Comparison of ENCODE assay signal across 8 cellular contexts in genomic region chr7:7566651-7567611, GRCh38. TPM values are rescaled to one million over a fixed set of nuclear protein-coding genes. Genes with fewer than 3 reads are reported as not detected.
DNase-seq lines count a peak whose midpoint lies in the region; ATAC-seq and TF ChIP-seq lines count a peak whose summit lies in the region.

TSS of gene MIOS (plus strand) at chr7:7566884. CDS start at chr7:7572476, 5,592 bp downstream.

- peak within 1 kb of the TSS; percentile 74 for H3K4me3 ChIP-seq in AG09309 (ENCODE audit: control insufficient read depth, low read depth, low read length)
- peak within 1 kb of the TSS; percentile 88 for H3K4me3 ChIP-seq in coronary artery

- no peaks in the 10 kb centered on the region for H3K27me3 Mint-ChIP-seq in activated CD4-positive, alpha-beta T cell treated with anti-CD3 and anti-CD28 coated beads, Interleukin-2, amount 10 ng/mL, durations not matched to agents 7 days and 5 days

- H3K27ac Mint-ChIP-seq in activated CD4-positive, alpha-beta T cell treated with anti-CD3 and anti-CD28 coated beads, Interleukin-2, amount 10 ng/mL, durations not matched to agents 7 days and 5 days: peak within 1 kb of the TSS; percentile 79

- TF ChIP-seq CTCF in AG09309 (IDR thresholded peaks at IDR 0.05; ENCODE audit: control insufficient read depth, insufficient read depth, low read depth, low read length, missing control alignments): no peak
- no peak for TF ChIP-seq CTCF in coronary artery (IDR thresholded peaks at IDR 0.05)

- peaks cover 27% of the 10 kb centered on the region for H3K36me3 Mint-ChIP-seq in activated CD4-positive, alpha-beta T cell treated with anti-CD3 and anti-CD28 coated beads, Interleukin-2, amount 10 ng/mL, durations not matched to agents 7 days and 5 days (ENCODE audit: low read depth)

- DNase-seq in AG09309 (ENCODE audit: low read depth): no peak
- DNase-seq in NCI-H345 (lab: John Stamatoyannopoulos, UW): peak; percentile 63
- DNase-seq in activated CD4-positive, alpha-beta T cell treated with anti-CD3 and anti-CD28 coated beads, Interleukin-2, amount 10 ng/mL, durations not matched to agents 7 days and 5 days: peak; percentile 80
- peak; percentile 86 for DNase-seq in coronary artery (ENCODE audit: low spot score)
- DNase-seq in left kidney (ENCODE audit: low read depth, low spot score): peak; percentile 93
- DNase-seq in stimulated activated CD4-positive, alpha-beta T cell treated with anti-CD3 and anti-CD28 coated beads, Interleukin-2, amount 100 ng/mL, for 24 hours: peak; percentile 81 to 86

- ATAC-seq in GM18861 (IDR thresholded peaks at IDR 0.05; ENCODE audit: unreplicated experiment): peak; percentile 60
- peak; percentile 53 for ATAC-seq in HG03066 (IDR thresholded peaks at IDR 0.05; ENCODE audit: low read depth, unreplicated experiment)

- POLR2A ChIA-PET in activated CD4-positive, alpha-beta T cell treated with anti-CD3 and anti-CD28 coated beads, Interleukin-2, amount 10 ng/mL, durations not matched to agents 7 days and 5 days (lab: Charles Lee): no interaction called here

- CTCF ChIA-PET in activated CD4-positive, alpha-beta T cell treated with anti-CD3 and anti-CD28 coated beads, Interleukin-2, amount 10 ng/mL, durations not matched to agents 7 days and 5 days (lab: Charles Lee): interaction anchor here (1.4 kb wide), 1 partner anchor 28 kb away, joined by 3 read pairs; no protein-coding TSS in a partner anchor

- H3K9me3 Mint-ChIP-seq in activated CD4-positive, alpha-beta T cell treated with anti-CD3 and anti-CD28 coated beads, Interleukin-2, amount 10 ng/mL, durations not matched to agents 7 days and 5 days: no peaks in the 10 kb centered on the region

- H3K27ac ChIP-seq in coronary artery: peak within 1 kb of the TSS; percentile 91 to 94

- peak within 1 kb of the TSS; percentile 79 for H3K4me3 Mint-ChIP-seq in activated CD4-positive, alpha-beta T cell treated with anti-CD3 and anti-CD28 coated beads, Interleukin-2, amount 10 ng/mL, durations not matched to agents 7 days and 5 days

- peaks cover 32% of the 10 kb centered on the region for H3K4me1 Mint-ChIP-seq in activated CD4-positive, alpha-beta T cell treated with anti-CD3 and anti-CD28 coated beads, Interleukin-2, amount 10 ng/mL, durations not matched to agents 7 days and 5 days

RNA-seq across cellular contexts. Expression of gene MIOS, which starts in this region (rescaled TPM):
- 10 to 100 TPM; 24.8 to 25.4 TPM for total RNA-seq in activated CD4-positive, alpha-beta T cell treated with anti-CD3 and anti-CD28 coated beads, Interleukin-2, amount 10 ng/mL, durations not matched to agents 7 days and 5 days
